Comparison of ENCODE assay signal across 12 cellular contexts in the genomic region with DNA sequence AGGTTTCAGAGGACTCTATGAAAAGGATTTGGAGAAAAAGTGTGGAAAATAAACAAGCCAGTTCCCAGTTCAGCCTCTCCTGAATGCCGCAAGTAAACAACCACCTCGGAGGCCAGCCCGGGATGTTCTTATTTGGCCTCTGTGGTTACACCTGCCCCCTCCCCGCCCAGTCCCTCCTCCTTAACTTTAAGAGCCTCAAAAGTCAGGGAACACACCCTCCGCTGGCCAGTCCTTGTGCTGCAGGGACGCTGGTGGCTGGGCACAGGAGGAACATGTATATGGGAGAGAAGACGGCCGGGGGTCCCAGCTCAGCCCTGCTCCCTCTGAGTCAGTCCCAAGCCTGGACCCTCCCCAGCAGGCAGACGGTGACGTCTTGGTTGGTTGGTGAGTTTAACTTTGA. TPM values are rescaled to one million over a fixed set of nuclear protein-coding genes. Genes with fewer than 3 reads are reported as not detected.
DNase-seq lines count a peak whose midpoint lies in the region; ATAC-seq and TF ChIP-seq lines count a peak whose summit lies in the region.
"Had no signal": no experiment of that assay in that cellular context is flagged by ENCODE, and none has a peak within 500 bp of the region (broad histone marks: within the 10 kb centered on the region; RNA-seq: fewer than 3 reads in every experiment).

No MANE protein-coding gene starts in this region.

- TF ChIP-seq CTCF in AG04450 (IDR thresholded peaks at IDR 0.05; ENCODE audit: low read depth, low read length) (peak; percentile 25; the same call in 1 of the 2 replicates), chondrocyte (IDR thresholded peaks at IDR 0.05) (peak; percentile 61), GM10266 (IDR thresholded peaks at IDR 0.05; ENCODE audit: control insufficient read depth, insufficient read depth, low read depth, missing control alignments) (no peak)

- H3K4me3 Mint-ChIP-seq in chondrocyte (ENCODE audit: unreplicated experiment) = no peak overlapping the region
- H3K4me3 Mint-ChIP-seq: naive thymus-derived CD4-positive, alpha-beta T cell had no signal

- CTCF ChIA-PET in AG04450 (lab: Charles Lee) = interaction anchor here (0.7 to 1.8 kb wide), 2 partner anchors 74 to 78 kb away, joined by 3 to 10 read pairs; no protein-coding TSS in a partner anchor

- peak overlapping the region; percentile 58 for H3K27ac Mint-ChIP-seq in chondrocyte (ENCODE audit: unreplicated experiment)
- H3K27ac Mint-ChIP-seq: naive thymus-derived CD4-positive, alpha-beta T cell had no signal

- H3K27ac ChIP-seq in AG04450 (ENCODE audit: low read depth, low read length) = no peak overlapping the region
- H3K27ac ChIP-seq in muscle layer of colon (ENCODE audit: low read depth, low read length) = peak overlapping the region; percentile 35
- H3K27ac ChIP-seq: SK-N-MC had no signal

- H3K9me3 Mint-ChIP-seq in chondrocyte (ENCODE audit: low read depth) = no peaks in the 10 kb centered on the region
- H3K9me3 Mint-ChIP-seq: naive thymus-derived CD4-positive, alpha-beta T cell had no signal

- POLR2A ChIA-PET in AG04450 (lab: Yijun Ruan, JAX) = no interaction called here

- peaks cover 1% of the 10 kb centered on the region for H3K36me3 Mint-ChIP-seq in chondrocyte (ENCODE audit: low read depth)
- H3K36me3 Mint-ChIP-seq: naive thymus-derived CD4-positive, alpha-beta T cell had no signal

- no peaks in the 10 kb centered on the region for H3K27me3 Mint-ChIP-seq in chondrocyte (ENCODE audit: low read depth)

- no peak for ATAC-seq in GM18517 (IDR thresholded peaks at IDR 0.05; ENCODE audit: unreplicated experiment)
- ATAC-seq in GM21360 (IDR thresholded peaks at IDR 0.05; ENCODE audit: unreplicated experiment) = no peak
- no peak for ATAC-seq in GM21423 (IDR thresholded peaks at IDR 0.05; ENCODE audit: unreplicated experiment)
- ATAC-seq: naive thymus-derived CD4-positive, alpha-beta T cell had no signal

- H3K36me3 ChIP-seq in muscle layer of colon (ENCODE audit: insufficient read depth, low read length) = peaks cover 4% of the 10 kb centered on the region

- no peaks in the 10 kb centered on the region for H3K27me3 ChIP-seq in AG04450 (ENCODE audit: control insufficient read depth, insufficient read depth, low read length)
- no peaks in the 10 kb centered on the region for H3K27me3 ChIP-seq in muscle layer of colon (ENCODE audit: control insufficient read depth in 1 of 2, insufficient read depth in 2 of 2, low read length in 2 of 2)

- DNase-seq in AG04450 (ENCODE audit: low read depth, low spot score) (no peak), LHCN-M2 (ENCODE audit: low read depth) (peak; percentile 70), chondrocyte (ENCODE audit: low spot score) (no peak), GM10266 (ENCODE audit: extremely low spot score) (no peak)
- DNase-seq: aorta; GF-D8; naive thymus-derived CD4-positive, alpha-beta T cell had no signal

- peaks cover 98% of the 10 kb centered on the region for H3K4me1 Mint-ChIP-seq in chondrocyte (ENCODE audit: low read depth)

- H3K9ac ChIP-seq in muscle layer of colon (ENCODE audit: low read length) = peak overlapping the region; percentile 21

- H3K4me3 ChIP-seq in AG04450 (ENCODE audit: low read depth, low read length) (no peak overlapping the region), muscle layer of colon (ENCODE audit: low read depth in 1 of 2, low read length in 2 of 2) (no peak overlapping the region)
- H3K4me3 ChIP-seq: SK-N-MC had no signal

- H3K4me1 ChIP-seq in muscle layer of colon (ENCODE audit: insufficient read depth, low read length) = peaks cover 89% of the 10 kb centered on the region

- H3K9me3 ChIP-seq in AG04450 (ENCODE audit: control insufficient read depth, insufficient read depth, low read length) (no peaks in the 10 kb centered on the region), muscle layer of colon (ENCODE audit: low read length) (no peaks in the 10 kb centered on the region)

RNA-seq across cellular contexts. Expression of a gene that starts 6.1 kb away (rescaled TPM):
- polyA plus RNA-seq in AG04450 (2011; rRNA removed) = 4.6 and 5.0 TPM in 2 replicates
- polyA minus RNA-seq in AG04450 (2011; rRNA and poly(A)+ RNA removed) = 8.5 and 8.9 TPM in 2 replicates
- 32.9 and 40.6 TPM in 2 replicates for total RNA-seq in LHCN-M2 (2014; rRNA removed)
- polyA plus RNA-seq in LHCN-M2 (2012) = 26.2 TPM
- total RNA-seq in chondrocyte = 43.9 to 65.4 TPM (median 63.2 TPM) in 3 replicates
- polyA plus RNA-seq: naive thymus-derived CD4-positive, alpha-beta T cell had no signal
